In the genomic region with DNA sequence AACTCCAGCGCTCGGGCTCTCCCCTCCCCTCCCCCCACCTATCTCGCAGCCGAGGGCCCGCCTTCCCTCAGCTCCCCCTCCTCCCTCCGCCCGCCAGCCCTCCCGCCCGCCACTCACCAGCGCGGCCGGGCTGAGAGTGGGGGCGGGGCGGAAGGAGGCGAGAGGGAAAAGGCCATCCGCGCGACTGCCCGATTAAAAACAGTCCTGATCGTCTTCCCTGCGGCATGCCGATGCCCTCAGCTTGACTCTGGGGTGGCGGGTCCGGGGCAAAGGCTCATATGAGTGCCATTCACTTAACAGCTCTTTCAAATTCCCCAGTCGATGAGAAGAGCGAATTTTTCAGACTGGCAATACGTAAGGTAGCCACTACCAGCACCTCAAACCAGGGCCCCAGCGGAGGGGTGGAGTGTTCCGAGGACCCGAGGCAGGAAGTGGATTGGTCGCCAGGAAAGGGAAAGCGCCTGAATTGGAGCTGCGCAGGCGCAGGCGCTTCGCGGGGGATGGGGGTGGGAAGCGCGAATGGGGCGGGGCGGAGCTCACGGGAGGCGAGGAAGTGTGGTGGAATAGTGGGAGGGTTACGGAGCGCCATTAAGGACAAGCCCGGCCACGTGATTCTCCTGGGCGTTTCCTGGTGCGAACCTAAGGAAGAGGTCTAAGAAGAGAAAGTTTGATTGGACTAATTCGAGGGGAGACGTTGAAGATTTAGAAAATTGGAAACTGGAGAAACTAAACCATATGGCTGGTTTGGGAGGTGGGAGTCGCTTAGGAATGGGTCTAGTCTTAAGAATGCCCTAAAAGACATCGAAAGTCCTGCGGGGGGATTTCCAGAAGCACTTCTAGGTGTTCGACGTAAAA, we compare ENCODE assay signal across 8 cellular contexts. TPM values are rescaled to one million over a fixed set of nuclear protein-coding genes. Genes with fewer than 3 reads are reported as not detected.
A peak's percentile ranks its signal among the peaks of the same experiment; 100 is the strongest.
DNase-seq lines count a peak whose midpoint lies in the region; ATAC-seq, FAIRE-seq and TF ChIP-seq lines count a peak whose summit lies in the region.

TSS of gene UPF2 (minus strand) at position 13 of the 855 bp plus-strand sequence. CDS start 7,386 bp downstream, outside the sequence.

- H3K9me3 Mint-ChIP-seq in T-cell: peaks cover 0 to 4% (median 0%) of the 10 kb centered on the region in 3 donors

- peak within 1 kb of the TSS; percentile 95 for H3K9ac ChIP-seq in adipocyte (ENCODE audit: low read length)

- FAIRE-seq in GM12891 (lab: Jason Lieb, UNC) (peak; percentile 98), pancreas (lab: Jason Lieb, UNC) (peak; percentile 26)

- CTCF ChIA-PET in T-cell (lab: Charles Lee): interaction anchor here (0.6 to 1.2 kb wide), 2 partner anchors 87 to 230 kb away, joined by 4 to 6 read pairs; no protein-coding TSS in a partner anchor

- peaks cover 0 to 3% of the 10 kb centered on the region in 2 donors for H3K27me3 Mint-ChIP-seq in T-cell

- H3K36me3 Mint-ChIP-seq in T-cell: no peaks in the 10 kb centered on the region

- POLR2A ChIA-PET in T-cell (lab: Charles Lee): interaction anchor here (0.6 to 1.0 kb wide), 7 partner anchors 17 to 1074 kb away, joined by 3 to 6 read pairs (median 3); no protein-coding TSS in a partner anchor

- intact Hi-C loops in pancreas (cut with DNase I): no loop called here
- intact Hi-C loops in thyroid gland (cut with DNase I): no loop called here

- ATAC-seq in HG02852 (IDR thresholded peaks at IDR 0.05; ENCODE audit: unreplicated experiment) (peak; percentile 61), T-cell (replicated peaks in 1 of 4) (peak; percentile 88 to 91 (median 88)), pancreas (peak; percentile 92 to 97 (median 95))

- peaks cover 32 to 42% (median 36%) of the 10 kb centered on the region in 3 donors for H3K4me1 Mint-ChIP-seq in T-cell

- 2 to 3% methylated on average over 46 to 56 of the region's 56 CpGs for WGBS in pancreas, 2 donors
- WGBS in thyroid gland, 2 donors: 4 to 7% methylated on average over 33 to 42 of the region's 56 CpGs

- TF ChIP-seq POLR2A in GM12891 (IDR thresholded peaks at IDR 0.05; ENCODE audit: low read depth, low read length) (no peak; the same call in 1 of the 2 replicates), thyroid gland (IDR thresholded peaks at IDR 0.05) (no peak)

- H3K4me3 ChIP-seq in adipocyte (ENCODE audit: low read length) (peak within 1 kb of the TSS; percentile 93), cardiac muscle cell (peak within 1 kb of the TSS; percentile 68), pancreas (peak within 1 kb of the TSS; percentile 88 to 99 (median 94)), thyroid gland (replicated peaks in 1 of 3) (peak within 1 kb of the TSS; percentile 81 to 93 (median 84))

- TF ChIP-seq CTCF in cardiac muscle cell (IDR thresholded peaks at IDR 0.05; ENCODE audit: low read depth, low read length) (no peak), pancreas (IDR thresholded peaks at IDR 0.05) (no peak), thyroid gland (IDR thresholded peaks at IDR 0.05) (no peak)

- H3K4me1 ChIP-seq in adipocyte (ENCODE audit: control insufficient read depth, insufficient read depth, low read length) (peaks cover 13% of the 10 kb centered on the region), cardiac muscle cell (ENCODE audit: low read depth) (peaks cover 8% of the 10 kb centered on the region), pancreas (peaks cover 0 to 13% (median 7%) of the 10 kb centered on the region in 3 donors), thyroid gland (peaks cover 7 to 13% of the 10 kb centered on the region in 2 donors)

- H3K4me3 Mint-ChIP-seq in T-cell: peak within 1 kb of the TSS; percentile 92 to 97 (median 95)

- no peaks in the 10 kb centered on the region for H3K27me3 ChIP-seq in adipocyte (replicated peaks; ENCODE audit: control insufficient read depth, insufficient read depth, low read length)
- no peaks in the 10 kb centered on the region for H3K27me3 ChIP-seq in cardiac muscle cell
- H3K27me3 ChIP-seq in pancreas: no peaks in the 10 kb centered on the region
- no peaks in the 10 kb centered on the region for H3K27me3 ChIP-seq in thyroid gland

- peak within 1 kb of the TSS; percentile 99 to 100 for H3K27ac Mint-ChIP-seq in T-cell

- H3K27ac ChIP-seq in cardiac muscle cell (peak within 1 kb of the TSS; percentile 99), pancreas (peak within 1 kb of the TSS; percentile 95 to 100 (median 99)), thyroid gland (peak within 1 kb of the TSS; percentile 93 to 97 (median 94))

- no peaks in the 10 kb centered on the region for H3K36me3 ChIP-seq in adipocyte (ENCODE audit: control insufficient read depth, insufficient read depth, low read length, severe bottlenecking)
- H3K36me3 ChIP-seq in cardiac muscle cell: no peaks in the 10 kb centered on the region
- H3K36me3 ChIP-seq in pancreas: no peaks in the 10 kb centered on the region
- H3K36me3 ChIP-seq in thyroid gland: no peaks in the 10 kb centered on the region

- peak; percentile 89 for DNase-seq in GM12891 (ENCODE audit: insufficient read length, low spot score)
- peak; percentile 100 for DNase-seq in NCI-H146 (lab: John Stamatoyannopoulos, UW)
- peak; percentile 93 to 97 (median 96) for DNase-seq in T-cell
- peak; percentile 99 for DNase-seq in adipocyte (ENCODE audit: low read depth)
- peak; percentile 97 to 100 for DNase-seq in cardiac muscle cell (ENCODE audit: low read depth in 1 of 2, low spot score in 1 of 2)
- peak; percentile 98 to 99 (median 98) for DNase-seq in pancreas
- DNase-seq in thyroid gland: peak; percentile 96 to 97

- H3K9me3 ChIP-seq in adipocyte (ENCODE audit: control insufficient read depth, low read length) (no peaks in the 10 kb centered on the region), cardiac muscle cell (ENCODE audit: low read depth) (no peaks in the 10 kb centered on the region), pancreas (no peaks in the 10 kb centered on the region), thyroid gland (no peaks in the 10 kb centered on the region)

TF ChIP-seq in GM12891, 5 proteins besides CTCF, POLR2A, EP300 and RAD21:
- no peak for TF ChIP-seq POU2F2 (IDR thresholded peaks at IDR 0.05; ENCODE audit: low read depth, low read length)
- no peak for TF ChIP-seq TAF1 (IDR thresholded peaks at IDR 0.05; ENCODE audit: low read depth, low read length)
- TF ChIP-seq POLR2AphosphoS5 (IDR thresholded peaks at IDR 0.05; ENCODE audit: low read depth, low read length): 0 out of 2 replicates have a peak, but pooled peaks have one; percentile 2
- TF ChIP-seq SPI1 (IDR thresholded peaks at IDR 0.05; ENCODE audit: low read depth, low read length): peak; percentile 69
- TF ChIP-seq PAX5 (IDR thresholded peaks at IDR 0.05; ENCODE audit: insufficient read depth, low read length, severe bottlenecking): no peak
TF ChIP-seq in GM12891: peak in this region for 2.

RNA-seq across cellular contexts. Expression of gene UPF2, which starts in this region (rescaled TPM):
- polyA plus RNA-seq in GM12891 (2012; ENCODE audit: low read depth, missing spikeins): 16.6 TPM
- total RNA-seq in T-cell (10 to 100 TPM; 25.4 to 29.1 (median 28.8) TPM), cardiac muscle cell (7.4 and 12.8 TPM in 2 replicates), pancreas (10 to 100 TPM in 1 of 6 donors, 1 to 10 TPM in 5; 6.8 to 12.5 (median 9.0) TPM), thyroid gland (10 to 100 TPM; 22.8 to 36.3 (median 26.6) TPM)
- polyA plus RNA-seq in cardiac muscle cell (13.2 and 15.3 TPM in 2 replicates), pancreas (10 to 100 TPM in 1 of 2 donors, 1 to 10 TPM in 1; 6.1 to 11.2 TPM)

Comparison
In these comparisons a context has a peak if more than half of its experiments do, and no peak if none do; other contexts are left out.
1. Peak in every context shown above with its lines: DNase-seq, ATAC-seq, H3K4me3 ChIP-seq and H3K27ac ChIP-seq.